ENCODE assay signal across 11 cellular contexts in the genomic region with DNA sequence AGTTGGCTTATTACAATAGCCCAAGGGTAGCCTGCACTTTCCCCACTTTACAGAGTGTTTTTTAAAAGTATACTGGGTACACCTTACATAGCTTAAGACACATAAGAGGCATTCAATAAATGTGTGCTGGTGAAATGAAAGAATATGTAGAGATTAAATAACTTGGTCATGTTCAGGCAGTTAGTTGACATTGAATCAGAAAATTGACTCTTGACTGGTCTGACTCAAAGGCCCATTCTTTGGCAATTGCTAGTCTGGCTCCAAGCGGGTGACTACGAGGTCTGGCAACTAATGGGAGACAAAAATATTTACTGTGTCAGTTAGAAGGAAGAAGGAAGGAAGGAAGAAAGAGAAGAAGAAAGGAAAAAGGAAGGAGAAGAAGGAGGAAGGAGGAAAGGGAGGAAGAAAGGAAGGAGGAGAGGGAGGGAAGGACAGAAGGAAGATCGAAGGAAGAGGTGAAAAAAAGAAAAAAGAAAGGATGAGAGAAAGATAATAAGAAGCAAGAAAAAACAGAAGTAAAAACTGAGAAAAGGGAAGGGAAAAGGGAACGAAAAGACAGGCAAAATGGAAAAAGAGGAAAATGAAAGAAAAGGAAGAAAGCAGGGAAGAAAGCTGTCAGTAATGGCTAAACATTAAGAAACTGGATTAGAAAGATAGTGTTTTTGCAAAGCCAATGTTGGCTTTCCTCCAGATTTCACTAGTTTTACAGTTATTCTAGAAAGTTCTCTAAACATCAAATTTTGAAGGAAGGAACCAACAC.
A peak's percentile ranks its signal among the peaks of the same experiment; 100 is the strongest.
DNase-seq lines count a peak whose midpoint lies in the region; ATAC-seq, FAIRE-seq and TF ChIP-seq lines count a peak whose summit lies in the region.
"Had no signal": no experiment of that assay in that cellular context is flagged by ENCODE, and none has a peak within 500 bp of the region (broad histone marks: within the 10 kb centered on the region; RNA-seq: fewer than 3 reads in every experiment).

No MANE protein-coding gene starts in this region.

- 58 to 71% methylated on average over 4 of the region's 4 CpGs for WGBS in tibial nerve, 2 donors
- 69% methylated on average over 4 of the region's 4 CpGs for WGBS in right cardiac atrium

- H3K36me3 Mint-ChIP-seq in activated T-helper 1 cell treated with anti-CD3 and anti-CD28 coated beads, Interleukin-12 subunit alpha, Interleukin-12 subunit beta, Interleukin-2, Interleukin-4 antibody, amounts not matched to agents 30 ng/mL and 10 ng/mL and 1 ng/mL, durations not matched to agents 14 hours and 24 hours and 36 hours (ENCODE audit: low read depth) = peaks cover 7% of the 10 kb centered on the region
- no peaks in the 10 kb centered on the region for H3K36me3 Mint-ChIP-seq in immature natural killer cell

- peaks cover 51% of the 10 kb centered on the region for H3K4me1 Mint-ChIP-seq in activated T-helper 1 cell treated with anti-CD3 and anti-CD28 coated beads, Interleukin-12 subunit alpha, Interleukin-12 subunit beta, Interleukin-2, Interleukin-4 antibody, amounts not matched to agents 30 ng/mL and 10 ng/mL and 1 ng/mL, durations not matched to agents 14 hours and 24 hours and 36 hours (ENCODE audit: low read depth)
- peaks cover 17 to 33% of the 10 kb centered on the region in 2 donors for H3K4me1 Mint-ChIP-seq in immature natural killer cell

- no peaks in the 10 kb centered on the region for H3K9me3 ChIP-seq in tibial nerve
- no peaks in the 10 kb centered on the region for H3K9me3 ChIP-seq in right cardiac atrium (ENCODE audit: control insufficient read depth, low read length)

- TF ChIP-seq CTCF in AG04449 (IDR thresholded peaks at IDR 0.05; ENCODE audit: insufficient read depth, low read length, missing control alignments) (no peak), tibial nerve (IDR thresholded peaks at IDR 0.05) (no peak)

- H3K36me3 ChIP-seq in tibial nerve = no peaks in the 10 kb centered on the region

- DNase-seq in AG04449 (ENCODE audit: low read depth, low spot score) (peak; percentile 37), GM12891 (ENCODE audit: insufficient read length, low spot score) (no peak), immature natural killer cell (no peak), tibial nerve (ENCODE audit: low spot score in 2 of 2) (no peak), anterior cingulate cortex (lab: John Stamatoyannopoulos, UW) (no peak), right cardiac atrium (no peak)
- no peak for DNase-seq in activated T-helper 1 cell treated with anti-CD3 and anti-CD28 coated beads, Interleukin-12 subunit alpha, Interleukin-12 subunit beta, Interleukin-2, Interleukin-4 antibody, amounts not matched to agents 30 ng/mL and 10 ng/mL and 1 ng/mL, durations not matched to agents 14 hours and 24 hours and 36 hours (ENCODE audit: low spot score)
- DNase-seq in stimulated activated naive CD4-positive, alpha-beta T cell (lab: John Stamatoyannopoulos, UW) = no peak
- DNase-seq: DMS79 treated with DMSO at 0.1 percent for 48 hours, NCI-H1048 had no signal

- peak; percentile 56 for FAIRE-seq in GM12891 (lab: Jason Lieb, UNC)
- FAIRE-seq: endometrium had no signal

- intact Hi-C loops in activated T-helper 1 cell treated with anti-CD3 and anti-CD28 coated beads, Interleukin-12 subunit alpha, Interleukin-12 subunit beta, Interleukin-2, Interleukin-4 antibody, amounts not matched to agents 30 ng/mL and 10 ng/mL and 1 ng/mL, durations not matched to agents 14 hours and 24 hours and 36 hours (cut with micrococcal nuclease) = loop anchor here (1.0 kb wide), 3 partner anchors 13 to 287 kb away; no protein-coding TSS in a partner anchor
- intact Hi-C loops in right cardiac atrium (cut with DNase I) = loop anchor here in 1 of 4 donors (10.0 kb wide), 1 partner anchor 285 kb away; a partner anchor contains a TSS

- POLR2A ChIA-PET in AG04449 (lab: Yijun Ruan, JAX) = no interaction called here

- H3K27me3 ChIP-seq in tibial nerve (no peaks in the 10 kb centered on the region), right cardiac atrium (ENCODE audit: control insufficient read depth, insufficient read depth) (no peaks in the 10 kb centered on the region)

- H3K27me3 Mint-ChIP-seq in activated T-helper 1 cell treated with anti-CD3 and anti-CD28 coated beads, Interleukin-12 subunit alpha, Interleukin-12 subunit beta, Interleukin-2, Interleukin-4 antibody, amounts not matched to agents 30 ng/mL and 10 ng/mL and 1 ng/mL, durations not matched to agents 14 hours and 24 hours and 36 hours (ENCODE audit: insufficient read depth) = no peaks in the 10 kb centered on the region
- peaks cover 0 to 1% (median 1%) of the 10 kb centered on the region in 3 donors for H3K27me3 Mint-ChIP-seq in immature natural killer cell (ENCODE audit: low read depth in 3 of 3)

- H3K4me1 ChIP-seq in tibial nerve = peaks cover 0 to 8% (median 0%) of the 10 kb centered on the region in 4 donors
- H3K4me1 ChIP-seq in right cardiac atrium (ENCODE audit: control insufficient read depth, insufficient read depth, low read length) = no peaks in the 10 kb centered on the region

- peak overlapping the region; percentile 74 for H3K27ac Mint-ChIP-seq in activated T-helper 1 cell treated with anti-CD3 and anti-CD28 coated beads, Interleukin-12 subunit alpha, Interleukin-12 subunit beta, Interleukin-2, Interleukin-4 antibody, amounts not matched to agents 30 ng/mL and 10 ng/mL and 1 ng/mL, durations not matched to agents 14 hours and 24 hours and 36 hours
- H3K27ac Mint-ChIP-seq in immature natural killer cell = peak overlapping the region; percentile 25 to 92 (median 72)

- no peak for ATAC-seq in right cardiac atrium

- no peaks in the 10 kb centered on the region for H3K9me3 Mint-ChIP-seq in activated T-helper 1 cell treated with anti-CD3 and anti-CD28 coated beads, Interleukin-12 subunit alpha, Interleukin-12 subunit beta, Interleukin-2, Interleukin-4 antibody, amounts not matched to agents 30 ng/mL and 10 ng/mL and 1 ng/mL, durations not matched to agents 14 hours and 24 hours and 36 hours
- no peaks in the 10 kb centered on the region for H3K9me3 Mint-ChIP-seq in immature natural killer cell

- H3K4me3 ChIP-seq in AG04449 (ENCODE audit: low read depth, low read length) (no peak overlapping the region), tibial nerve (no peak overlapping the region), right cardiac atrium (ENCODE audit: low read length) (no peak overlapping the region)

- no peak for TF ChIP-seq POLR2A in GM12891 (IDR thresholded peaks at IDR 0.05; ENCODE audit: low read depth, low read length)
- no peak for TF ChIP-seq POLR2A in tibial nerve (IDR thresholded peaks at IDR 0.05)

- peak overlapping the region; percentile 58 for H3K4me3 Mint-ChIP-seq in activated T-helper 1 cell treated with anti-CD3 and anti-CD28 coated beads, Interleukin-12 subunit alpha, Interleukin-12 subunit beta, Interleukin-2, Interleukin-4 antibody, amounts not matched to agents 30 ng/mL and 10 ng/mL and 1 ng/mL, durations not matched to agents 14 hours and 24 hours and 36 hours
- peak overlapping the region; percentile 77 to 92 (median 79) for H3K4me3 Mint-ChIP-seq in immature natural killer cell

- CTCF ChIA-PET in AG04449 (lab: Yijun Ruan, JAX) = interaction anchor here (0.6 to 1.3 kb wide), 2 partner anchors 35 to 501 kb away, joined by 3 read pairs; no protein-coding TSS in a partner anchor

- H3K27ac ChIP-seq in tibial nerve (peak overlapping the region in 2 of 4 donors; percentile 29 to 65), right cardiac atrium (ENCODE audit: low read length) (no peak overlapping the region)

- TF ChIP-seq EP300 in tibial nerve (IDR thresholded peaks at IDR 0.05) = no peak

TF ChIP-seq in GM12891, 5 proteins besides CTCF, POLR2A, EP300 and RAD21:
- no peak for TF ChIP-seq TAF1 (IDR thresholded peaks at IDR 0.05; ENCODE audit: low read depth, low read length)
- no peak for TF ChIP-seq PAX5 (IDR thresholded peaks at IDR 0.05; ENCODE audit: insufficient read depth, low read length, severe bottlenecking)
- no peak for TF ChIP-seq SPI1 (IDR thresholded peaks at IDR 0.05; ENCODE audit: low read depth, low read length)
- TF ChIP-seq POLR2AphosphoS5 (IDR thresholded peaks at IDR 0.05; ENCODE audit: low read depth, low read length) = no peak
- TF ChIP-seq POU2F2 (IDR thresholded peaks at IDR 0.05; ENCODE audit: low read depth, low read length) = no peak
